ENCODE assay signal across 23 cellular contexts in the genomic region with DNA sequence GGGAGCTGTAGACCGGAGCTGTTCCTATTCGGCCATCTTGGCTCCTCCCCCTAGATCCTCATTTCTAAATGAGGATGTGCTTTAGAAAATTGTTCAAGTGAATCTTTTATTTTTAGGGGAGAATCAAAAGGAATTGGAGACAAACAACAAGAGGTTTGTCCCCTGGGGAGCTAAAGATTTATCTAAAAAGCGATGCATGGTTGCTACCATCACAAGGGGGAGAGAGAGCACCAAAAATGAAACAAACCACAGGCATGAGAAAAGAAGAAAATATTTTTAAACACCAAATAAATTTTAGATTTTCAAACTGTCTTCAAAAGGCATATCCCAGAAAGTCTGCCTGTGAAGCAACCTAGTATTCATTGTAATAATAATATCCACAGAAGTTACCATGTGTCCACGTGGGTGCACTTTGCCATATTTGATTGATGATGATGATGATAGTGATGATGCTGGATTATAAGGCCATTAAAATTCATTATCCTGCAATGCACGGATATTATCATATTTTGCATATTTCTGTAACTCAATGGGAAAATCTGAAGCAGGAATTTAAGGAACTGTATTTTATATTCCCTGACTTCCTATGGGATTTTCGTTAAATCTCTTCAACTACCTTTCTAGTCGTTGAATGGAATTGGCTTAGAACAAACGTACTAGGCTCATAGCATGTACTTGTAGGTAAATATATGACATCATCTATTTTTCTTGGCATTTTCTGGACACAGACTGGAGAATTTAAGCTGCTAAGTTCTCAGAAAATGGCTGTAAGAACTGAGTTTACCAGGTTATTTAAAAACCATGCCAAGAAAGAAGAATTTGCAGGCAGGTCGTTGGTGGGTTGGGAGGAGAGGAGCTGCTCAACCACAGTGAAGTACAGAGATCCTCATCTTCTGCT.
DNase-seq lines count a peak whose midpoint lies in the region; TF ChIP-seq lines count a peak whose summit lies in the region.
"Had no signal": no experiment of that assay in that cellular context is flagged by ENCODE, and none has a peak within 500 bp of the region (broad histone marks: within the 10 kb centered on the region; RNA-seq: fewer than 3 reads in every experiment).

No MANE protein-coding gene starts in this region.

- H3K9me3 ChIP-seq in Loucy (ENCODE audit: insufficient read depth, low read depth, low read length), result no peaks in the 10 kb centered on the region
- H3K9me3 ChIP-seq in osteoblast (ENCODE audit: low read depth, low read length), result peaks cover 3% of the 10 kb centered on the region
- H3K9me3 ChIP-seq: prostate gland, thoracic aorta had no signal

- intact Hi-C loops in cardiac septum (cut with DNase I), result no loop called here

- H3K4me2 ChIP-seq in Loucy (ENCODE audit: low read depth, low read length, poor library complexity, severe bottlenecking), result no peak overlapping the region
- no peak overlapping the region for H3K4me2 ChIP-seq in osteoblast (ENCODE audit: insufficient read depth, low read length)
- H3K4me2 ChIP-seq: smooth muscle cell had no signal

- no peaks in the 10 kb centered on the region for H3F3A ChIP-seq in Loucy (ENCODE audit: low read depth)

- peaks cover 8% of the 10 kb centered on the region for H3K4me1 Mint-ChIP-seq in endothelial cell (ENCODE audit: unreplicated experiment)

- peaks cover 12% of the 10 kb centered on the region for H3K27me3 Mint-ChIP-seq in endothelial cell (ENCODE audit: unreplicated experiment)

- no peaks in the 10 kb centered on the region for H3K9me2 ChIP-seq in Loucy (replicated peaks; ENCODE audit: low read depth, low read length)

- POLR2A ChIA-PET in HEK293T (lab: Yijun Ruan, JAX), result no interaction called here

- peak overlapping the region; percentile 19 for H3K4me3 Mint-ChIP-seq in endothelial cell (ENCODE audit: unreplicated experiment)
- H3K4me3 Mint-ChIP-seq: activated T-cell treated with anti-CD3 and anti-CD28 coated beads, Interleukin-2, amount 50 U/mL, for 24 hours; dendritic cell treated with granulocyte-macrophage colony-stimulating factor and Interleukin-4, amounts not matched to agents 40 ng/mL and 50 ng/mL, for 4 days; naive thymus-derived CD8-positive, alpha-beta T cell had no signal

- no peak overlapping the region for H3K27ac ChIP-seq in osteoblast (ENCODE audit: low read depth, low read length)
- H3K27ac ChIP-seq: prostate gland, thoracic aorta had no signal

- no peaks in the 10 kb centered on the region for H3K79me2 ChIP-seq in Loucy (ENCODE audit: insufficient read depth, low read length)
- no peaks in the 10 kb centered on the region for H3K79me2 ChIP-seq in osteoblast (ENCODE audit: insufficient read depth, low read length)

- H3K27ac Mint-ChIP-seq in endothelial cell (ENCODE audit: unreplicated experiment), result no peak overlapping the region
- H3K27ac Mint-ChIP-seq: activated T-cell treated with anti-CD3 and anti-CD28 coated beads, Interleukin-2, amount 50 U/mL, for 24 hours; dendritic cell treated with granulocyte-macrophage colony-stimulating factor and Interleukin-4, amounts not matched to agents 40 ng/mL and 50 ng/mL, for 4 days; naive thymus-derived CD8-positive, alpha-beta T cell had no signal

- H3K27me3 ChIP-seq in Loucy (ENCODE audit: insufficient read depth, low read length, poor library complexity, severe bottlenecking) (no peaks in the 10 kb centered on the region), osteoblast (ENCODE audit: insufficient read depth, low read length) (no peaks in the 10 kb centered on the region)

- TF ChIP-seq CTCF in Loucy (conservative IDR thresholded peaks at IDR 0.05; ENCODE audit: low read length) (peak; percentile 33; the same call in 1 of the 2 replicates), endothelial cell (IDR thresholded peaks at IDR 0.05; ENCODE audit: unreplicated experiment) (no peak), osteoblast (IDR thresholded peaks at IDR 0.05; ENCODE audit: extremely low read depth, low read depth, low read length) (no peak)

- peaks cover 46% of the 10 kb centered on the region for H3K36me3 Mint-ChIP-seq in endothelial cell (ENCODE audit: low read depth, unreplicated experiment)

- H2AFZ ChIP-seq in Loucy (ENCODE audit: low read length) (no peak overlapping the region), osteoblast (ENCODE audit: low read length) (no peak overlapping the region)

- no peak overlapping the region for H3K9ac ChIP-seq in Loucy (ENCODE audit: low read depth, low read length, poor library complexity, severe bottlenecking)

- H3K9me3 Mint-ChIP-seq in endothelial cell (ENCODE audit: unreplicated experiment), result peaks cover 10% of the 10 kb centered on the region
- H3K9me3 Mint-ChIP-seq: dendritic cell treated with granulocyte-macrophage colony-stimulating factor and Interleukin-4, amounts not matched to agents 40 ng/mL and 50 ng/mL, for 4 days had no signal

- CTCF ChIA-PET in HEK293T (lab: Yijun Ruan, JAX), result interaction anchor here (1.9 kb wide), 1 partner anchor 17 kb away, joined by 4 read pairs; no protein-coding TSS in a partner anchor

- H4K20me1 ChIP-seq in Loucy (ENCODE audit: insufficient read depth, low read length, poor library complexity, severe bottlenecking) (no peaks in the 10 kb centered on the region), osteoblast (ENCODE audit: insufficient read depth, low read length) (no peaks in the 10 kb centered on the region)

- no peak overlapping the region for H3K4me3 ChIP-seq in Loucy (ENCODE audit: low read length, poor library complexity, severe bottlenecking)
- no peak overlapping the region for H3K4me3 ChIP-seq in osteoblast (ENCODE audit: insufficient read depth, low read length)
- H3K4me3 ChIP-seq: prostate gland, smooth muscle cell, thoracic aorta had no signal

- H3K4me1 ChIP-seq in Loucy (ENCODE audit: insufficient read depth, low read length, poor library complexity, severe bottlenecking) (no peaks in the 10 kb centered on the region), osteoblast (ENCODE audit: insufficient read depth, low read length) (no peaks in the 10 kb centered on the region)
- H3K4me1 ChIP-seq: prostate gland had no signal

- DNase-seq in DMS114 treated with DMSO at 0.1 percent for 48 hours (lab: John Stamatoyannopoulos, UW; ENCODE audit: unreplicated experiment) (peak; percentile 9), endothelial cell (ENCODE audit: low spot score) (no peak), osteoblast (ENCODE audit: insufficient read length, low spot score, missing footprints) (peak; percentile 65), HEK293T (ENCODE audit: extremely low spot score) (no peak), cardiac septum (ENCODE audit: low spot score) (no peak)
- DNase-seq in stimulated activated CD4-positive, alpha-beta T cell treated with anti-CD3 and anti-CD28 coated beads, Interleukin-1b, Interleukin-23, amount 100 ng/mL, for 48 hours, result no peak
- DNase-seq: activated CD4-positive, alpha-beta T cell treated with anti-CD3 and anti-CD28 coated beads for 1 hour; activated naive CD4-positive, alpha-beta T cell; activated T-cell treated with anti-CD3 and anti-CD28 coated beads, Interleukin-2, amount 50 U/mL, for 24 hours; EL; MV-4-11; naive thymus-derived CD8-positive, alpha-beta T cell; NCI-H1694 treated with DMSO at 0.1 percent for 48 hours; NCI-H774; PC-3; SHP77 treated with DMSO at 0.1 percent for 48 hours; stimulated activated CD4-positive, alpha-beta T cell treated with anti-CD3 and anti-CD28 coated beads, Interleukin-2, amount 100 ng/mL, for 48 hours; stimulated activated naive CD4-positive, alpha-beta T cell treated with Interleukin-2 at 50 U/mL for 16 hours had no signal

- H3K36me3 ChIP-seq in Loucy (ENCODE audit: insufficient read depth, low read length), result no peaks in the 10 kb centered on the region
- H3K36me3 ChIP-seq in osteoblast (ENCODE audit: insufficient read depth, low read length), result no peaks in the 10 kb centered on the region
- H3K36me3 ChIP-seq: prostate gland, thoracic aorta had no signal

TF ChIP-seq in HEK293T, 16 proteins besides CTCF, POLR2A, EP300 and RAD21:
- TF ChIP-seq TARDBP (IDR thresholded peaks at IDR 0.05) (no peak), FOXM1 (IDR thresholded peaks at IDR 0.05; ENCODE audit: borderline replicate concordance) (no peak), ARNT (IDR thresholded peaks at IDR 0.05) (no peak), BHLHE40 (IDR thresholded peaks at IDR 0.05; ENCODE audit: borderline replicate concordance) (no peak), FOXA1 (IDR thresholded peaks at IDR 0.05) (no peak), ZNF384 (IDR thresholded peaks at IDR 0.05) (no peak), FOXK2 (IDR thresholded peaks at IDR 0.05) (no peak), L3MBTL2 (conservative IDR thresholded peaks at IDR 0.05) (no peak), SUZ12 (IDR thresholded peaks at IDR 0.05) (no peak), CTBP1 (IDR thresholded peaks at IDR 0.05; ENCODE audit: borderline replicate concordance) (no peak)

Comparison
In these comparisons a context has a peak if more than half of its experiments do, and no peak if none do; other contexts are left out.
1. DNase-seq: peak in DMS114 treated with DMSO at 0.1 percent for 48 hours (single experiment) and osteoblast (single experiment); none in endothelial cell (single experiment), stimulated activated CD4-positive, alpha-beta T cell treated with anti-CD3 and anti-CD28 coated beads, Interleukin-1b, Interleukin-23, amount 100 ng/mL, for 48 hours (single experiment), HEK293T (single experiment) and cardiac septum (single experiment).